1 cellular context compared by ENCODE assay signal in genomic region chr17:45073414-45074070, GRCh38.
A peak's percentile ranks its signal among the peaks of the same experiment; 100 is the strongest.
TF ChIP-seq lines count a peak whose summit lies in the region.

No MANE protein-coding gene starts in this region.

TF ChIP-seq in IMR-90, 13 proteins besides CTCF, POLR2A, EP300 and RAD21:
- TF ChIP-seq USF2 (IDR thresholded peaks at IDR 0.05; ENCODE audit: low read depth, low read length) (no peak), CEBPB (IDR thresholded peaks at IDR 0.05; ENCODE audit: low read depth, low read length) (peak; percentile 98), SMC3 (IDR thresholded peaks at IDR 0.05; ENCODE audit: low read depth, low read length) (no peak), ELK1 (IDR thresholded peaks at IDR 0.05; ENCODE audit: borderline replicate concordance, low read depth, low read length) (no peak), MAZ (IDR thresholded peaks at IDR 0.05; ENCODE audit: borderline replicate concordance, low read depth, low read length) (peak; percentile 8; the same call in 1 of the 2 replicates), NFE2L2 (IDR thresholded peaks at IDR 0.05; ENCODE audit: low read depth, low read length) (no peak), CHD1 (IDR thresholded peaks at IDR 0.05; ENCODE audit: low read depth, low read length) (no peak), MAFK (IDR thresholded peaks at IDR 0.05; ENCODE audit: low read depth, low read length) (no peak), MXI1 (IDR thresholded peaks at IDR 0.05; ENCODE audit: borderline replicate concordance, low read depth, low read length) (no peak), FOS (IDR thresholded peaks at IDR 0.05; ENCODE audit: low read depth, low read length) (peak; percentile 15; the same call in 1 of the 2 replicates), RFX5 (IDR thresholded peaks at IDR 0.05; ENCODE audit: low read depth, low read length) (no peak), BHLHE40 (IDR thresholded peaks at IDR 0.05; ENCODE audit: low read depth, low read length) (no peak), RCOR1 (IDR thresholded peaks at IDR 0.05; ENCODE audit: insufficient replicate concordance, low read length) (no peak)
